ENCODE assay signal across 1 cellular context in genomic region chr1:77219166-77219887, GRCh38.
A peak's percentile ranks its signal among the peaks of the same experiment; 100 is the strongest.
TF ChIP-seq lines count a peak whose summit lies in the region.

Gene PIGK, minus strand, starts transcription at chr1:77219430. Its CDS starts 28 bp downstream, at chr1:77219402.

TF ChIP-seq in HepG2, 621 proteins besides CTCF, POLR2A, EP300 and RAD21 (continued from another document and continues in another):
- TF ChIP-seq ZNF142 (CRISPR knock-in tag; IDR thresholded peaks at IDR 0.05) (no peak), RNF2 (conservative IDR thresholded peaks at IDR 0.05; ENCODE audit: low read depth) (0 out of 2 replicates have a peak, but pooled peaks have one; percentile 41), SP4 (CRISPR knock-in tag; IDR thresholded peaks at IDR 0.05) (peak; percentile 84), E2F5 (CRISPR knock-in tag; conservative IDR thresholded peaks at IDR 0.05) (peak; percentile 85), SRSF9 (IDR thresholded peaks at IDR 0.05; ENCODE audit: borderline replicate concordance, insufficient read depth, low read depth, low read length, poor library complexity, severe bottlenecking) (no peak), KMT2A (CRISPR knock-in tag; IDR thresholded peaks at IDR 0.05) (peak; percentile 98), ZNF615 (CRISPR knock-in tag; IDR thresholded peaks at IDR 0.05; ENCODE audit: borderline replicate concordance) (no peak), ZNF598 (CRISPR knock-in tag; IDR thresholded peaks at IDR 0.05; ENCODE audit: borderline replicate concordance) (peak; percentile 51; the same call in 1 of the 2 replicates), SNAI1 (CRISPR knock-in tag; IDR thresholded peaks at IDR 0.05; ENCODE audit: borderline replicate concordance) (no peak), GPBP1L1 (CRISPR knock-in tag; IDR thresholded peaks at IDR 0.05) (no peak), ETV6 (CRISPR knock-in tag; conservative IDR thresholded peaks at IDR 0.05) (0 out of 2 replicates have a peak, but pooled peaks have one; percentile 47), ZNF766 (CRISPR knock-in tag; IDR thresholded peaks at IDR 0.05; ENCODE audit: borderline replicate concordance) (no peak), KDM5B (CRISPR knock-in tag; IDR thresholded peaks at IDR 0.05; ENCODE audit: borderline replicate concordance) (peak; percentile 56; the same call in 1 of the 2 replicates), NR2F1 (CRISPR knock-in tag; IDR thresholded peaks at IDR 0.05) (no peak), ZBTB4 (CRISPR knock-in tag; IDR thresholded peaks at IDR 0.05; ENCODE audit: borderline replicate concordance) (no peak), HOXA5 (CRISPR knock-in tag; IDR thresholded peaks at IDR 0.05) (peak; percentile 64; the same call in 1 of the 2 replicates), ZNF33B (CRISPR knock-in tag; IDR thresholded peaks at IDR 0.05) (no peak), MXD1 (CRISPR knock-in tag; IDR thresholded peaks at IDR 0.05) (peak; percentile 64; the same call in 1 of the 2 replicates), ZNF317 (CRISPR knock-in tag; IDR thresholded peaks at IDR 0.05) (peak; percentile 45; the same call in 1 of the 2 replicates), ZBTB2 (CRISPR knock-in tag; IDR thresholded peaks at IDR 0.05; ENCODE audit: low read depth) (no peak), ASH2L (IDR thresholded peaks at IDR 0.05; ENCODE audit: insufficient read length, low read depth, low read length) (peak; percentile 84), NFE2L2 (IDR thresholded peaks at IDR 0.05; ENCODE audit: low read length) (no peak), SALL1 (CRISPR knock-in tag; IDR thresholded peaks at IDR 0.05) (peak; percentile 76), BORCS8-MEF2B (CRISPR knock-in tag; IDR thresholded peaks at IDR 0.05) (peak; percentile 80), ZNF800 (CRISPR knock-in tag; IDR thresholded peaks at IDR 0.05) (no peak), FOXJ3 (CRISPR knock-in tag; IDR thresholded peaks at IDR 0.05; ENCODE audit: borderline replicate concordance) (peak; percentile 79; the same call in 1 of the 2 replicates), HDAC2 (CRISPR knock-in tag; IDR thresholded peaks at IDR 0.05) (peak; percentile 56; the same call in 1 of the 2 replicates), MYC (CRISPR knock-in tag; IDR thresholded peaks at IDR 0.05; ENCODE audit: borderline replicate concordance) (peak; percentile 67; the same call in 1 of the 2 replicates), DMAP1 (CRISPR knock-in tag; IDR thresholded peaks at IDR 0.05) (peak; percentile 84), ELF3 (CRISPR knock-in tag; IDR thresholded peaks at IDR 0.05) (peak; percentile 58; the same call in 1 of the 2 replicates), KAT7 (CRISPR knock-in tag; IDR thresholded peaks at IDR 0.05; ENCODE audit: borderline replicate concordance) (peak; percentile 69; the same call in 1 of the 2 replicates), HOXD1 (CRISPR knock-in tag; IDR thresholded peaks at IDR 0.05) (0 out of 2 replicates have a peak, but pooled peaks have one; percentile 45), PAXIP1 (CRISPR knock-in tag; conservative IDR thresholded peaks at IDR 0.05) (0 out of 2 replicates have a peak, but pooled peaks have one; percentile 13), MXD3 (CRISPR knock-in tag; IDR thresholded peaks at IDR 0.05) (peak; percentile 49; the same call in 1 of the 2 replicates), HNF1B (CRISPR knock-in tag; IDR thresholded peaks at IDR 0.05) (0 out of 2 replicates have a peak, but pooled peaks have one; percentile 14)
